ENCODE assay signal across 14 cellular contexts in genomic region chr4:137545461-137545861, GRCh38. TPM values are rescaled to one million over a fixed set of nuclear protein-coding genes. Genes with fewer than 3 reads are reported as not detected.
DNase-seq lines count a peak whose midpoint lies in the region; ATAC-seq and TF ChIP-seq lines count a peak whose summit lies in the region.
"Had no signal": no experiment of that assay in that cellular context is flagged by ENCODE, and none has a peak within 500 bp of the region (broad histone marks: within the 10 kb centered on the region; RNA-seq: fewer than 3 reads in every experiment).

No MANE protein-coding gene starts in this region.

- DNase-seq in H9 (no peak), adipocyte (ENCODE audit: low read depth) (peak; percentile 75), left ventricle myocardium superior (no peak), smooth muscle cell (lab: John Stamatoyannopoulos, UW; ENCODE audit: unreplicated experiment) (no peak), dermis blood vessel endothelial cell (no peak), iPS-NIHi7 (ENCODE audit: extremely low spot score) (no peak), NOMO-1 (lab: John Stamatoyannopoulos, UW; ENCODE audit: unreplicated experiment in 2 of 2) (no peak)
- DNase-seq: activated CD4-positive, CD25-positive, alpha-beta regulatory T cell treated with anti-CD3 and anti-CD28 coated beads, Interleukin-2, amount 50 U/mL, for 72 hours; H7; NCI-H1694; spleen; stimulated activated naive B cell treated with anti-CD40 and anti-IgM and Interleukin-4, amounts not matched to agents 10 μg/mL and 1 μg/mL and 100 μg/mL, for 72 hours had no signal

- H4K20me1 ChIP-seq in H9 (ENCODE audit: control insufficient read depth, insufficient read depth, insufficient read length) (no peaks in the 10 kb centered on the region), smooth muscle cell (ENCODE audit: low read depth) (no peaks in the 10 kb centered on the region)

- no peak overlapping the region for H2BK5ac ChIP-seq in H9 (ENCODE audit: insufficient read length, low read length)

- no peaks in the 10 kb centered on the region for H3K9me3 ChIP-seq in H9 (ENCODE audit: control insufficient read depth, low read depth, low read length)
- no peaks in the 10 kb centered on the region for H3K9me3 ChIP-seq in adipocyte (ENCODE audit: control insufficient read depth, low read length)
- H3K9me3 ChIP-seq in smooth muscle cell (replicated peaks; ENCODE audit: low read depth), result no peaks in the 10 kb centered on the region
- H3K9me3 ChIP-seq: spleen had no signal

- no peak overlapping the region for H3T11ph ChIP-seq in H9 (ENCODE audit: low read length)

- no peaks in the 10 kb centered on the region for H3K79me2 ChIP-seq in H9 (ENCODE audit: insufficient read depth, low read length)
- no peaks in the 10 kb centered on the region for H3K79me2 ChIP-seq in smooth muscle cell (ENCODE audit: low read depth)

- H4K5ac ChIP-seq in H9 (ENCODE audit: insufficient read length, low read depth, low read length), result no peak overlapping the region

- peaks cover 12% of the 10 kb centered on the region for H3K4me1 ChIP-seq in H9 (ENCODE audit: insufficient read depth, low read length)
- peaks cover 45% of the 10 kb centered on the region for H3K4me1 ChIP-seq in adipocyte (ENCODE audit: control insufficient read depth, insufficient read depth, low read length)
- peaks cover 50% of the 10 kb centered on the region for H3K4me1 ChIP-seq in smooth muscle cell (ENCODE audit: low read depth)
- H3K4me1 ChIP-seq: spleen had no signal

- no peak overlapping the region for H3K23ac ChIP-seq in H9 (ENCODE audit: insufficient read length, low read depth, low read length)

- peaks cover 9% of the 10 kb centered on the region for H3F3A ChIP-seq in smooth muscle cell (ENCODE audit: low read depth)

- no peak overlapping the region for H4K8ac ChIP-seq in H9 (replicated peaks; ENCODE audit: insufficient read length, low read depth, low read length)

- no peak overlapping the region for H2BK120ac ChIP-seq in H9 (ENCODE audit: low read depth, low read length, poor library complexity, severe bottlenecking)

- no peak overlapping the region for H3K14ac ChIP-seq in H9 (ENCODE audit: insufficient read depth, low read length)

- H3K27ac ChIP-seq in H9 (ENCODE audit: insufficient read length, low read depth, low read length) (no peak overlapping the region), smooth muscle cell (ENCODE audit: low read depth) (peak overlapping the region; percentile 38)
- H3K27ac ChIP-seq: spleen had no signal

- peak; percentile 70 for ATAC-seq in left ventricle myocardium superior
- no peak for ATAC-seq in HG02970 (IDR thresholded peaks at IDR 0.05; ENCODE audit: low FRiP score, unreplicated experiment)
- ATAC-seq: stimulated activated naive B cell treated with anti-CD40 and anti-IgM and Interleukin-4, amounts not matched to agents 10 μg/mL and 1 μg/mL and 100 μg/mL, for 72 hours had no signal

- no peaks in the 10 kb centered on the region for H3K27me3 Mint-ChIP-seq in H9 (ENCODE audit: low read depth)
- H3K27me3 Mint-ChIP-seq: activated naive CD8-positive, alpha-beta T cell; stimulated activated naive B cell treated with anti-CD40 and anti-IgM and Interleukin-4, amounts not matched to agents 10 μg/mL and 1 μg/mL and 100 μg/mL, for 72 hours had no signal

- H2BK15ac ChIP-seq in H9 (ENCODE audit: low read depth, low read length), result no peak overlapping the region

- H3K18ac ChIP-seq in H9 (ENCODE audit: insufficient read length, low read depth, low read length), result no peak overlapping the region

- H3K4me3 Mint-ChIP-seq in H9, result peak overlapping the region in 1 of 2 experiments; percentile 61; a peak in 2 of 5 replicates
- H3K4me3 Mint-ChIP-seq: activated naive CD8-positive, alpha-beta T cell; stimulated activated naive B cell treated with anti-CD40 and anti-IgM and Interleukin-4, amounts not matched to agents 10 μg/mL and 1 μg/mL and 100 μg/mL, for 72 hours had no signal

- H2AK5ac ChIP-seq in H9 (ENCODE audit: insufficient read length, low read length), result no peak overlapping the region

- no peak overlapping the region for H3K4ac ChIP-seq in H9 (ENCODE audit: low read depth, low read length)

- no peak overlapping the region for H3K56ac ChIP-seq in H9 (ENCODE audit: insufficient read length, low read depth, low read length)

- no peaks in the 10 kb centered on the region for H3K9me3 Mint-ChIP-seq in H9

- no peak overlapping the region for H4K91ac ChIP-seq in H9 (ENCODE audit: insufficient read length, low read depth, low read length)

- no peak overlapping the region for H2BK12ac ChIP-seq in H9 (ENCODE audit: insufficient read length, low read depth, low read length)

- WGBS in H9 (ENCODE audit: extremely low coverage, insufficient read length, low lambda C conversion rate), result no CpG with 5 or more reads among the region's 4 CpGs
- WGBS in smooth muscle cell (ENCODE audit: low lambda C conversion rate), result 28% methylated on average over 4 of the region's 4 CpGs

- peak overlapping the region in 1 of 3 experiments; percentile 93; a peak in 3 of 7 replicates for H3K27ac Mint-ChIP-seq in H9
- H3K27ac Mint-ChIP-seq: activated naive CD8-positive, alpha-beta T cell; stimulated activated naive B cell treated with anti-CD40 and anti-IgM and Interleukin-4, amounts not matched to agents 10 μg/mL and 1 μg/mL and 100 μg/mL, for 72 hours had no signal

- no peak overlapping the region for H2BK20ac ChIP-seq in H9 (ENCODE audit: low read depth, low read length, poor library complexity, severe bottlenecking)

- peaks cover 50 to 51% of the 10 kb centered on the region in 2 experiments for H3K4me1 Mint-ChIP-seq in H9
- H3K4me1 Mint-ChIP-seq: stimulated activated naive B cell treated with anti-CD40 and anti-IgM and Interleukin-4, amounts not matched to agents 10 μg/mL and 1 μg/mL and 100 μg/mL, for 72 hours had no signal

- H3K9ac ChIP-seq in H9 (ENCODE audit: extremely low read depth, insufficient read length, low read length) (no peak overlapping the region), adipocyte (ENCODE audit: low read length) (peak overlapping the region; percentile 1), smooth muscle cell (ENCODE audit: low read depth) (no peak overlapping the region)

- H3K4me2 ChIP-seq in H9 (ENCODE audit: insufficient read depth, insufficient read length, low read length) (peak overlapping the region; percentile 39), smooth muscle cell (peak overlapping the region; percentile 43)

- H3K23me2 ChIP-seq in H9 (ENCODE audit: insufficient read length, low read depth, low read length, poor library complexity, severe bottlenecking), result no peaks in the 10 kb centered on the region

- H3K4me3 ChIP-seq in adipocyte (ENCODE audit: low read length), result no peak overlapping the region
- no peak overlapping the region for H3K4me3 ChIP-seq in smooth muscle cell
- H3K4me3 ChIP-seq: spleen had no signal

- no peak for TF ChIP-seq CTCF in H9 (conservative IDR thresholded peaks at IDR 0.05)
- TF ChIP-seq CTCF in smooth muscle cell (IDR thresholded peaks at IDR 0.05; ENCODE audit: borderline replicate concordance, insufficient read depth, poor library complexity, severe bottlenecking), result no peak

- no peaks in the 10 kb centered on the region; the same call in 1 of the 2 replicates for H3K27me3 ChIP-seq in H9 (ENCODE audit: insufficient read depth, low read length)
- H3K27me3 ChIP-seq in adipocyte (replicated peaks; ENCODE audit: control insufficient read depth, insufficient read depth, low read length), result no peaks in the 10 kb centered on the region
- no peaks in the 10 kb centered on the region for H3K27me3 ChIP-seq in smooth muscle cell (ENCODE audit: low read depth)
- H3K27me3 ChIP-seq: spleen had no signal

- H3K36me3 Mint-ChIP-seq in H9 (ENCODE audit: insufficient read depth in 1 of 3, low read depth in 3 of 3), result no peaks in the 10 kb centered on the region
- H3K36me3 Mint-ChIP-seq: activated naive CD8-positive, alpha-beta T cell; stimulated activated naive B cell treated with anti-CD40 and anti-IgM and Interleukin-4, amounts not matched to agents 10 μg/mL and 1 μg/mL and 100 μg/mL, for 72 hours had no signal

- H2AFZ ChIP-seq in H9 (ENCODE audit: low read length) (no peak overlapping the region), smooth muscle cell (ENCODE audit: low read depth) (peak overlapping the region; percentile 30)

- intact Hi-C loops in left ventricle myocardium superior (cut with micrococcal nuclease), result no loop called here

- H3K36me3 ChIP-seq in adipocyte (ENCODE audit: control insufficient read depth, insufficient read depth, low read length, severe bottlenecking), result no peaks in the 10 kb centered on the region
- H3K36me3 ChIP-seq in smooth muscle cell (ENCODE audit: low read depth), result no peaks in the 10 kb centered on the region
- H3K36me3 ChIP-seq: spleen had no signal

- H3K79me1 ChIP-seq in H9 (ENCODE audit: insufficient read depth, low read depth, low read length, poor library complexity, severe bottlenecking), result no peaks in the 10 kb centered on the region

RNA-seq across cellular contexts. Expression of gene PCDH18, which starts 13.2 kb away (rescaled TPM):
- 60.7 and 61.7 TPM in 2 replicates for total RNA-seq in H9 (2021)
- total RNA-seq in left ventricle myocardium superior, result 3.9 TPM
- total RNA-seq in smooth muscle cell, result 51.3 and 58.8 TPM in 2 replicates
- 13.4 and 24.5 TPM in 2 replicates for polyA plus RNA-seq in smooth muscle cell
- total RNA-seq in dermis blood vessel endothelial cell, result 0.19 and 1.7 TPM in 2 replicates

Comparison
In these comparisons a context has a peak if more than half of its experiments do, and no peak if none do; other contexts are left out.
1. RNA of gene PCDH18, which starts 13.2 kb away (total RNA-seq): 60.7 to 61.7 TPM in H9 and 51.3 to 58.8 TPM in smooth muscle cell; 3.9 TPM in left ventricle myocardium superior (single experiment) and 0.19 to 1.7 TPM in dermis blood vessel endothelial cell; every median in the first group is over 10 times any median in the second.